ENCODE assay signal across 19 cellular contexts in genomic region chr6:161440299-161440698, GRCh38.
A peak's percentile ranks its signal among the peaks of the same experiment; 100 is the strongest.
DNase-seq lines count a peak whose midpoint lies in the region; ATAC-seq, FAIRE-seq and TF ChIP-seq lines count a peak whose summit lies in the region.
"Had no signal": no experiment of that assay in that cellular context is flagged by ENCODE, and none has a peak within 500 bp of the region (broad histone marks: within the 10 kb centered on the region; RNA-seq: fewer than 3 reads in every experiment).

No MANE protein-coding gene starts in this region.

- FAIRE-seq in H1 (lab: Jason Lieb, UNC), result no peak
- FAIRE-seq: A549, GM12892, GM18507 had no signal

- DNase-seq in H7 (peak; percentile 55), H1 (ENCODE audit: low read depth in 1 of 2, low spot score in 2 of 2) (no peak), mesendoderm (peak; percentile 57), osteoblast (ENCODE audit: insufficient read length, low spot score, missing footprints) (peak; percentile 8), NCI-H748 treated with DMSO at 0.1 percent for 48 hours (lab: John Stamatoyannopoulos, UW) (no peak), GM20000 (ENCODE audit: low spot score) (no peak)
- DNase-seq: CD4-positive, alpha-beta memory T cell; DMS153; DMS79; GDM1; GOT3 had no signal

- no peak overlapping the region for H4K91ac ChIP-seq in H1 (replicated peaks; ENCODE audit: insufficient read length, low read length)

- no peak overlapping the region for H4K5ac ChIP-seq in H1 (ENCODE audit: insufficient read length, low read depth, low read length)
- H4K5ac ChIP-seq in mesendoderm (ENCODE audit: low read length), result no peak overlapping the region

- H3K4me3 ChIP-seq in H7 (ENCODE audit: insufficient read depth, low read depth, low read length) (no peak overlapping the region), H1 (ENCODE audit: extremely low read depth in 1 of 4, insufficient read depth in 2 of 4, low read depth in 3 of 4, low read length in 4 of 4) (no peak overlapping the region), mesendoderm (ENCODE audit: low read length) (no peak overlapping the region), osteoblast (ENCODE audit: insufficient read depth, low read length) (no peak overlapping the region)
- H3K4me3 ChIP-seq: A549, BLaER1, HAP-1 had no signal

- H3K79me2 ChIP-seq in H1 (ENCODE audit: control insufficient read depth in 1 of 2, insufficient read depth in 2 of 2, low read length in 2 of 2) (no peaks in the 10 kb centered on the region), mesendoderm (ENCODE audit: control insufficient read depth, insufficient read depth, low read length) (no peaks in the 10 kb centered on the region), osteoblast (ENCODE audit: insufficient read depth, low read length) (no peaks in the 10 kb centered on the region)

- no peaks in the 10 kb centered on the region for H3K36me3 ChIP-seq in H7 (replicated peaks; ENCODE audit: control insufficient read depth, insufficient read depth, low read length)
- H3K36me3 ChIP-seq in H1 (ENCODE audit: control insufficient read depth in 2 of 4, insufficient read depth in 4 of 4, low read length in 3 of 4), result no peaks in the 10 kb centered on the region
- no peaks in the 10 kb centered on the region for H3K36me3 ChIP-seq in mesendoderm (ENCODE audit: control insufficient read depth, insufficient read depth, low read length)
- no peaks in the 10 kb centered on the region for H3K36me3 ChIP-seq in osteoblast (ENCODE audit: insufficient read depth, low read length)
- H3K36me3 ChIP-seq: BLaER1, HAP-1 had no signal

- H3K23ac ChIP-seq in H1 (ENCODE audit: insufficient read length) (no peak overlapping the region), mesendoderm (ENCODE audit: low read length) (no peak overlapping the region)

- no peak overlapping the region for H3K18ac ChIP-seq in H1 (ENCODE audit: extremely low read depth, low read length)
- H3K18ac ChIP-seq in mesendoderm (ENCODE audit: low read length), result no peak overlapping the region

- H4K20me1 ChIP-seq in H1 (replicated peaks in 1 of 2; ENCODE audit: control insufficient read depth in 1 of 2, insufficient read depth in 2 of 2, low read length in 2 of 2) (no peaks in the 10 kb centered on the region), osteoblast (ENCODE audit: insufficient read depth, low read length) (no peaks in the 10 kb centered on the region)
- H4K20me1 ChIP-seq: BLaER1 had no signal

- no peak overlapping the region for H2BK120ac ChIP-seq in H1 (replicated peaks; ENCODE audit: low read depth, low read length)
- no peak overlapping the region for H2BK120ac ChIP-seq in mesendoderm (ENCODE audit: low read depth, low read length)

- H3K23me2 ChIP-seq in H1 (ENCODE audit: low read depth, low read length), result no peaks in the 10 kb centered on the region

- H2BK5ac ChIP-seq in H1 (ENCODE audit: low read depth, low read length), result no peak overlapping the region
- H2BK5ac ChIP-seq in mesendoderm (ENCODE audit: low read length), result no peak overlapping the region

- H4K8ac ChIP-seq in H1 (ENCODE audit: extremely low read depth, insufficient read depth, low read length) (no peak overlapping the region), mesendoderm (ENCODE audit: low read depth, low read length) (no peak overlapping the region)

- H3K4ac ChIP-seq in H1 (replicated peaks; ENCODE audit: insufficient read length, low read depth, low read length) (no peak overlapping the region), mesendoderm (ENCODE audit: low read depth, low read length) (no peak overlapping the region)

- TF ChIP-seq CTCF in H1 (IDR thresholded peaks at IDR 0.05; ENCODE audit: control extremely low read depth in 1 of 3, insufficient read depth in 1 of 3, low read depth in 1 of 3, low read length in 3 of 3) (peak in 1 of 3 experiments; percentile 7; a peak in 1 of 4 replicates), osteoblast (IDR thresholded peaks at IDR 0.05; ENCODE audit: extremely low read depth, low read depth, low read length) (no peak), GM20000 (IDR thresholded peaks at IDR 0.05; ENCODE audit: extremely low read depth, missing control alignments) (no peak)

- no peak for ATAC-seq in HG02870 (IDR thresholded peaks at IDR 0.05; ENCODE audit: unreplicated experiment)
- ATAC-seq: A549 had no signal

- H3K9ac ChIP-seq in H1 (replicated peaks in 1 of 4; ENCODE audit: extremely low read depth in 1 of 4, low read depth in 3 of 4, low read length in 3 of 4) (no peak overlapping the region), mesendoderm (ENCODE audit: low read length) (no peak overlapping the region)
- H3K9ac ChIP-seq: BLaER1 had no signal

- no peaks in the 10 kb centered on the region for H3K9me3 ChIP-seq in H1 (ENCODE audit: insufficient read depth in 2 of 2, low read depth in 1 of 2, low read length in 1 of 2)
- no peaks in the 10 kb centered on the region for H3K9me3 ChIP-seq in osteoblast (ENCODE audit: low read depth, low read length)
- H3K9me3 ChIP-seq: A549, BLaER1, HAP-1 had no signal

- H3K56ac ChIP-seq in H1 (replicated peaks; ENCODE audit: insufficient read length, low read depth, low read length) (no peak overlapping the region), mesendoderm (ENCODE audit: low read length) (no peak overlapping the region)

- TF ChIP-seq RAD21 in H1 (IDR thresholded peaks at IDR 0.05 in 1 of 2, conservative IDR thresholded peaks at IDR 0.05 in 1 of 2; ENCODE audit: low read depth in 2 of 2, low read length in 2 of 2), result no peak

- H3K79me1 ChIP-seq in H1 (ENCODE audit: low read depth, low read length) (no peaks in the 10 kb centered on the region), mesendoderm (ENCODE audit: low read length) (no peaks in the 10 kb centered on the region)

- no peak overlapping the region for H2AFZ ChIP-seq in H1 (ENCODE audit: low read length)
- H2AFZ ChIP-seq in osteoblast (ENCODE audit: low read length), result no peak overlapping the region

- no peak overlapping the region for H2BK12ac ChIP-seq in H1 (ENCODE audit: low read depth, low read length)

- CTCF ChIA-PET in H1 (lab: Charles Lee; ENCODE audit: partially characterized antibody), result interaction anchor here (1.2 to 3.7 kb wide), 4 partner anchors 11 to 46 kb away, joined by 3 to 28 read pairs (median 5); no protein-coding TSS in a partner anchor

- H3K4me1 ChIP-seq in H1 (replicated peaks in 1 of 4; ENCODE audit: control insufficient read depth in 3 of 4, insufficient read depth in 4 of 4, low read length in 3 of 4) (peaks cover 2 to 9% (median 6%) of the 10 kb centered on the region in 4 experiments; a peak in 5 of 7 replicates), mesendoderm (ENCODE audit: control insufficient read depth, low read depth, low read length) (peaks cover 8% of the 10 kb centered on the region), osteoblast (ENCODE audit: insufficient read depth, low read length) (peaks cover 10% of the 10 kb centered on the region)
- H3K4me1 ChIP-seq: BLaER1 had no signal

- H2AK5ac ChIP-seq in H1 (ENCODE audit: low read depth, low read length) (no peak overlapping the region), mesendoderm (ENCODE audit: low read length) (no peak overlapping the region)

- 63% methylated on average over 4 of the region's 4 CpGs; no CpG with 5 or more reads in 1 of the 2 experiments for WGBS in H1 (ENCODE audit: extremely low coverage in 1 of 2, insufficient coverage in 1 of 2, insufficient read length in 1 of 2, insufficient replicate concordance in 2 of 2, low coverage in 1 of 2, low lambda C conversion rate in 2 of 2, missing lambda C conversion rate in 1 of 2), 2 experiments
- WGBS in mesendoderm (ENCODE audit: extremely low coverage, insufficient coverage, low lambda C conversion rate), result no CpG with 5 or more reads among the region's 4 CpGs

- POLR2A ChIA-PET in H1 (lab: Charles Lee; ENCODE audit: partially characterized antibody), result no interaction called here

- no peak for TF ChIP-seq EP300 in H1 (IDR thresholded peaks at IDR 0.05; ENCODE audit: borderline replicate concordance in 1 of 2, low read depth in 2 of 2, low read length in 2 of 2)

- H2BK20ac ChIP-seq in H1 (ENCODE audit: low read length), result no peak overlapping the region

- TF ChIP-seq POLR2A in H1 (IDR thresholded peaks at IDR 0.05; ENCODE audit: control extremely low read depth in 1 of 2, low read depth in 2 of 2, low read length in 2 of 2), result no peak

- H3K27ac ChIP-seq in H1 (ENCODE audit: low read depth, low read length), result no peak overlapping the region
- no peak overlapping the region for H3K27ac ChIP-seq in mesendoderm (ENCODE audit: low read depth, low read length)
- no peak overlapping the region for H3K27ac ChIP-seq in osteoblast (ENCODE audit: low read depth, low read length)
- H3K27ac ChIP-seq: 22Rv1, BLaER1, HL-60 had no signal

- no peak overlapping the region for H3K4me2 ChIP-seq in H1 (ENCODE audit: insufficient read depth in 1 of 2, low read depth in 2 of 2, low read length in 2 of 2)
- no peak overlapping the region for H3K4me2 ChIP-seq in mesendoderm (ENCODE audit: low read length)
- no peak overlapping the region for H3K4me2 ChIP-seq in osteoblast (ENCODE audit: insufficient read depth, low read length)
- H3K4me2 ChIP-seq: BLaER1 had no signal

- H3K14ac ChIP-seq in H1 (ENCODE audit: insufficient read length), result no peak overlapping the region

- H3K27me3 ChIP-seq in H7 (ENCODE audit: control insufficient read depth, insufficient read depth, low read length) (peaks cover 5% of the 10 kb centered on the region), H1 (replicated peaks in 1 of 4; ENCODE audit: control insufficient read depth in 3 of 4, extremely low read depth in 1 of 4, insufficient read depth in 3 of 4, low read length in 3 of 4) (peaks cover 0 to 4% (median under 1%) of the 10 kb centered on the region in 4 experiments; a peak in 1 of 7 replicates), mesendoderm (ENCODE audit: insufficient read depth, low read length, poor library complexity) (no peaks in the 10 kb centered on the region), osteoblast (ENCODE audit: insufficient read depth, low read length) (no peaks in the 10 kb centered on the region)
- H3K27me3 ChIP-seq: BLaER1 had no signal

- H2BK15ac ChIP-seq in H1 (ENCODE audit: low read length) (no peak overlapping the region), mesendoderm (replicated peaks; ENCODE audit: low read depth) (no peak overlapping the region)

TF ChIP-seq in H1, 55 proteins besides CTCF, POLR2A, EP300 and RAD21:
- TF ChIP-seq RFX5 (IDR thresholded peaks at IDR 0.05; ENCODE audit: borderline replicate concordance, low read depth, low read length), result no peak
- TF ChIP-seq MAFK (IDR thresholded peaks at IDR 0.05; ENCODE audit: low read depth, low read length), result peak; percentile 38; the same call in 1 of the 2 replicates

Comparison
In these comparisons a context has a peak if more than half of its experiments do, and no peak if none do; other contexts are left out.
1. DNase-seq: peak in H7 (single experiment), mesendoderm (single experiment) and osteoblast (single experiment); none in H1 (0 of 2), NCI-H748 treated with DMSO at 0.1 percent for 48 hours (single experiment) and GM20000 (single experiment).